Comparison of ENCODE assay signal across 23 cellular contexts in genomic region chr17:15092762-15093161, GRCh38.
A peak's percentile ranks its signal among the peaks of the same experiment; 100 is the strongest.
DNase-seq lines count a peak whose midpoint lies in the region; ATAC-seq and TF ChIP-seq lines count a peak whose summit lies in the region.
"Had no signal": no experiment of that assay in that cellular context is flagged by ENCODE, and none has a peak within 500 bp of the region (broad histone marks: within the 10 kb centered on the region; RNA-seq: fewer than 3 reads in every experiment).

No MANE protein-coding gene starts in this region.

- H3K79me2 ChIP-seq in GM23248 (ENCODE audit: insufficient read depth), result no peaks in the 10 kb centered on the region

- no peaks in the 10 kb centered on the region for H3K9me3 ChIP-seq in GM23248 (ENCODE audit: low read depth)
- no peaks in the 10 kb centered on the region for H3K9me3 ChIP-seq in naive thymus-derived CD4-positive, alpha-beta T cell (ENCODE audit: control insufficient read depth in 2 of 3, low read length in 3 of 3)
- H3K9me3 ChIP-seq: SJCRH30, transverse colon had no signal

- in situ Hi-C loops in GM23248 (cut with MboI), result no loop called here

- 0 out of 2 replicates have a peak, but pooled peaks cover 3% of the 10 kb centered on the region for H3K27me3 ChIP-seq in GM23248 (replicated peaks; ENCODE audit: insufficient read depth)
- H3K27me3 ChIP-seq in naive thymus-derived CD4-positive, alpha-beta T cell (ENCODE audit: control insufficient read depth in 2 of 2, insufficient read depth in 2 of 2, low read length in 2 of 2), result no peaks in the 10 kb centered on the region
- H3K27me3 ChIP-seq: transverse colon had no signal

- no peaks in the 10 kb centered on the region for H3K36me3 Mint-ChIP-seq in naive thymus-derived CD4-positive, alpha-beta T cell
- H3K36me3 Mint-ChIP-seq in natural killer cell treated with Interleukin-12 subunit alpha and Interleukin-12 subunit beta and Interleukin-15 and Interleukin-18, amount 100 ng/mL, for 72 hours, result no peaks in the 10 kb centered on the region
- H3K36me3 Mint-ChIP-seq: CD14-positive monocyte, WTC11 had no signal

- no peak overlapping the region for H3K4me3 Mint-ChIP-seq in naive thymus-derived CD4-positive, alpha-beta T cell
- no peak overlapping the region for H3K4me3 Mint-ChIP-seq in natural killer cell treated with Interleukin-12 subunit alpha and Interleukin-12 subunit beta and Interleukin-15 and Interleukin-18, amount 100 ng/mL, for 72 hours
- H3K4me3 Mint-ChIP-seq: activated T-helper 17 cell treated with anti-CD3 and anti-CD28 coated beads, Interleukin-2, amount 50 U/mL, for 72 hours; CD14-positive monocyte; neural crest cell; WTC11 had no signal

- no peaks in the 10 kb centered on the region for H3K36me3 ChIP-seq in GM23248 (ENCODE audit: low read depth)
- no peaks in the 10 kb centered on the region for H3K36me3 ChIP-seq in naive thymus-derived CD4-positive, alpha-beta T cell (ENCODE audit: control insufficient read depth in 2 of 3, insufficient read depth in 3 of 3, low read length in 3 of 3)
- H3K36me3 ChIP-seq: SJCRH30, transverse colon had no signal

- CTCF ChIA-PET in naive thymus-derived CD4-positive, alpha-beta T cell (lab: Charles Lee), result no interaction called here

- no peak overlapping the region for H3K4me3 ChIP-seq in GM23248
- no peak overlapping the region for H3K4me3 ChIP-seq in fibroblast of pulmonary artery (replicated peaks; ENCODE audit: low read depth, low read length)
- no peak overlapping the region for H3K4me3 ChIP-seq in naive thymus-derived CD4-positive, alpha-beta T cell (ENCODE audit: low read length)
- H3K4me3 ChIP-seq: SJCRH30, transverse colon had no signal

- ATAC-seq in HG03108 (IDR thresholded peaks at IDR 0.05; ENCODE audit: unreplicated experiment), result no peak
- ATAC-seq in naive thymus-derived CD4-positive, alpha-beta T cell, result no peak
- no peak for ATAC-seq in GM18873 (IDR thresholded peaks at IDR 0.05; ENCODE audit: low FRiP score, unreplicated experiment)
- ATAC-seq in natural killer cell treated with Interleukin-12 subunit alpha and Interleukin-12 subunit beta and Interleukin-15 and Interleukin-18, amount 100 ng/mL, for 72 hours, result no peak
- ATAC-seq: activated T-helper 17 cell treated with anti-CD3 and anti-CD28 coated beads, Interleukin-2, amount 50 U/mL, for 72 hours; stimulated activated naive CD8-positive, alpha-beta T cell treated with anti-CD3 and anti-CD28 coated beads, Interleukin-15, Interleukin-2, amounts not matched to agents 100 U/mL and 50 U/mL, for 24 hours had no signal

- H3F3A ChIP-seq in GM23248 (ENCODE audit: insufficient read depth), result no peaks in the 10 kb centered on the region

- no peak overlapping the region for H3K9ac ChIP-seq in GM23248

- H3K9me3 Mint-ChIP-seq in naive thymus-derived CD4-positive, alpha-beta T cell, result peaks cover 0 to 2% (median 0%) of the 10 kb centered on the region in 11 donors
- no peaks in the 10 kb centered on the region for H3K9me3 Mint-ChIP-seq in natural killer cell treated with Interleukin-12 subunit alpha and Interleukin-12 subunit beta and Interleukin-15 and Interleukin-18, amount 100 ng/mL, for 72 hours
- H3K9me3 Mint-ChIP-seq: activated T-helper 17 cell treated with anti-CD3 and anti-CD28 coated beads, Interleukin-2, amount 50 U/mL, for 72 hours; neural crest cell had no signal

- peaks cover 0 to 23% (median 22%) of the 10 kb centered on the region in 5 donors for H3K27me3 Mint-ChIP-seq in naive thymus-derived CD4-positive, alpha-beta T cell
- peaks cover 11 to 49% of the 10 kb centered on the region in 2 donors for H3K27me3 Mint-ChIP-seq in natural killer cell treated with Interleukin-12 subunit alpha and Interleukin-12 subunit beta and Interleukin-15 and Interleukin-18, amount 100 ng/mL, for 72 hours

- no peak overlapping the region for H3K4me2 ChIP-seq in GM23248 (ENCODE audit: unreplicated experiment)

- no peak overlapping the region for H3K27ac Mint-ChIP-seq in naive thymus-derived CD4-positive, alpha-beta T cell
- H3K27ac Mint-ChIP-seq in natural killer cell treated with Interleukin-12 subunit alpha and Interleukin-12 subunit beta and Interleukin-15 and Interleukin-18, amount 100 ng/mL, for 72 hours, result no peak overlapping the region
- H3K27ac Mint-ChIP-seq: activated T-helper 17 cell treated with anti-CD3 and anti-CD28 coated beads, Interleukin-2, amount 50 U/mL, for 72 hours; CD14-positive monocyte; WTC11 had no signal

- 41 to 46% methylated on average over 7 of the region's 7 CpGs for WGBS in GM23248 (ENCODE audit: low coverage in 1 of 2, low lambda C conversion rate in 2 of 2, missing lambda C conversion rate in 2 of 2), 2 experiments

- H4K20me1 ChIP-seq in GM23248 (ENCODE audit: insufficient read depth), result no peaks in the 10 kb centered on the region

- DNase-seq in GM23248, result peak; percentile 59
- DNase-seq in RPMI7951 (ENCODE audit: low read depth), result peak; percentile 26
- DNase-seq in fibroblast of pulmonary artery (ENCODE audit: low read depth), result peak; percentile 2
- peak; percentile 48 for DNase-seq in non-pigmented ciliary epithelial cell (ENCODE audit: low read depth)
- no peak for DNase-seq in naive thymus-derived CD4-positive, alpha-beta T cell
- no peak for DNase-seq in natural killer cell treated with Interleukin-12 subunit alpha and Interleukin-12 subunit beta and Interleukin-15 and Interleukin-18, amount 100 ng/mL, for 72 hours (ENCODE audit: low spot score)
- DNase-seq: activated CD8-positive, alpha-beta memory T cell treated with anti-CD3 and anti-CD28 coated beads for 24 hours; central memory CD4-positive, alpha-beta T cell; DMS79; effector CD8-positive, alpha-beta T cell; foreskin melanocyte; NCI-H187 treated with DMSO at 0.1 percent for 48 hours; NCI-H510A; SJCRH30; stimulated activated naive CD8-positive, alpha-beta T cell treated with anti-CD3 and anti-CD28 coated beads, Interleukin-15, Interleukin-2, amounts not matched to agents 100 U/mL and 50 U/mL, for 24 hours; T-helper 2 cell; transverse colon had no signal

- POLR2A ChIA-PET in naive thymus-derived CD4-positive, alpha-beta T cell (lab: Charles Lee), result no interaction called here

- H3K4me1 ChIP-seq in GM23248 (ENCODE audit: insufficient read depth), result no peaks in the 10 kb centered on the region
- no peaks in the 10 kb centered on the region for H3K4me1 ChIP-seq in naive thymus-derived CD4-positive, alpha-beta T cell (ENCODE audit: control insufficient read depth in 2 of 2, insufficient read depth in 2 of 2, low read length in 2 of 2)
- H3K4me1 ChIP-seq: SJCRH30, transverse colon had no signal

- no peak for TF ChIP-seq CTCF in fibroblast of pulmonary artery (IDR thresholded peaks at IDR 0.05; ENCODE audit: low read length, missing control alignments)

- no peaks in the 10 kb centered on the region for H3K9me2 ChIP-seq in GM23248 (ENCODE audit: insufficient read depth)

- H3K4me1 Mint-ChIP-seq in naive thymus-derived CD4-positive, alpha-beta T cell, result no peaks in the 10 kb centered on the region
- H3K4me1 Mint-ChIP-seq in natural killer cell treated with Interleukin-12 subunit alpha and Interleukin-12 subunit beta and Interleukin-15 and Interleukin-18, amount 100 ng/mL, for 72 hours (ENCODE audit: low read depth in 2 of 2), result no peaks in the 10 kb centered on the region
- H3K4me1 Mint-ChIP-seq: activated T-helper 17 cell treated with anti-CD3 and anti-CD28 coated beads, Interleukin-2, amount 50 U/mL, for 72 hours; CD14-positive monocyte had no signal

- H3K27ac ChIP-seq in GM23248, result no peak overlapping the region
- no peak overlapping the region for H3K27ac ChIP-seq in naive thymus-derived CD4-positive, alpha-beta T cell (ENCODE audit: low read depth, low read length)
- H3K27ac ChIP-seq: SJCRH30, transverse colon had no signal

- intact Hi-C loops in naive thymus-derived CD4-positive, alpha-beta T cell (cut with micrococcal nuclease), result no loop called here

- H2AFZ ChIP-seq in GM23248, result no peak overlapping the region

Comparison
In these comparisons a context has a peak if more than half of its experiments do, and no peak if none do; other contexts are left out.
1. DNase-seq: peak in GM23248 (single experiment), RPMI7951 (single experiment), fibroblast of pulmonary artery (single experiment) and non-pigmented ciliary epithelial cell (single experiment); none in naive thymus-derived CD4-positive, alpha-beta T cell (0 of 9) and natural killer cell treated with Interleukin-12 subunit alpha and Interleukin-12 subunit beta and Interleukin-15 and Interleukin-18, amount 100 ng/mL, for 72 hours (single experiment).